In genomic region chr1:201354901-201355295, GRCh38 we compare ENCODE assay signal across 24 cellular contexts. TPM values are rescaled to one million over a fixed set of nuclear protein-coding genes. Genes with fewer than 3 reads are reported as not detected.
"Had no signal": no experiment of that assay in that cellular context is flagged by ENCODE, and none has a peak within 500 bp of the region (broad histone marks: within the 10 kb centered on the region; RNA-seq: fewer than 3 reads in every experiment).

No MANE protein-coding gene starts in this region.

- ATAC-seq: activated CD8-positive, alpha-beta T cell treated with anti-CD3 and anti-CD28 coated beads for 36 hours; body of pancreas; left lobe of liver; naive thymus-derived CD4-positive, alpha-beta T cell; psoas muscle had no signal

- H3K27me3 ChIP-seq: body of pancreas, colonic mucosa, hepatocyte, neural progenitor cell, sigmoid colon had no signal

- H3K9me3 Mint-ChIP-seq: activated B cell treated with CpG ODN at 0.5 μM for 24 hours; activated CD8-positive, alpha-beta T cell treated with anti-CD3 and anti-CD28 coated beads for 36 hours; activated naive CD8-positive, alpha-beta T cell treated with anti-CD3 and anti-CD28 coated beads, Interleukin-2, amount 10 ng/mL, durations not matched to agents 7 days and 5 days; activated T-cell treated with anti-CD3 and anti-CD28 coated beads, Interleukin-2, amount 50 U/mL, for 24 hours; activated T-helper 2 cell treated with anti-CD3 and anti-CD28 coated beads, Interferon-gamma antibody, Interleukin-2, Interleukin-4, amounts not matched to agents 10 μg/mL and 5 μg/mL and 100 μg/mL, durations not matched to agents 14 hours and 24 hours and 36 hours; memory B cell; naive thymus-derived CD4-positive, alpha-beta T cell; neural progenitor cell had no signal

- H3K36me3 Mint-ChIP-seq: activated naive CD8-positive, alpha-beta T cell treated with anti-CD3 and anti-CD28 coated beads, Interleukin-2, amount 10 ng/mL, durations not matched to agents 7 days and 5 days; memory B cell; naive thymus-derived CD4-positive, alpha-beta T cell; neural progenitor cell had no signal

- DNase-seq: activated B cell treated with CpG ODN at 0.5 μM for 24 hours; activated CD4-positive, alpha-beta T cell treated with anti-CD3 and anti-CD28 coated beads for 4 hours; activated CD8-positive, alpha-beta T cell treated with anti-CD3 and anti-CD28 coated beads for 36 hours; activated naive CD4-positive, alpha-beta T cell treated with Interleukin-2 at 50 U/mL for 16 hours; activated naive CD8-positive, alpha-beta T cell treated with anti-CD3 and anti-CD28 coated beads, Interleukin-2, amount 10 ng/mL, durations not matched to agents 7 days and 5 days; activated T-cell treated with anti-CD3 and anti-CD28 coated beads, Interleukin-2, amount 50 U/mL, for 24 hours; amygdala; central memory CD4-positive, alpha-beta T cell; colonic mucosa; erythroblast; naive thymus-derived CD4-positive, alpha-beta T cell; sigmoid colon; stimulated activated CD8-positive, alpha-beta memory T cell treated with anti-CD3 and anti-CD28 coated beads, Interleukin-4, amount 100 ng/mL, for 48 hours; stimulated activated naive CD4-positive, alpha-beta T cell; T-helper 1 cell; T-helper 9 cell had no signal

- H3K27ac Mint-ChIP-seq: activated B cell treated with CpG ODN at 0.5 μM for 24 hours; activated CD8-positive, alpha-beta T cell treated with anti-CD3 and anti-CD28 coated beads for 36 hours; activated naive CD8-positive, alpha-beta T cell treated with anti-CD3 and anti-CD28 coated beads, Interleukin-2, amount 10 ng/mL, durations not matched to agents 7 days and 5 days; activated T-cell treated with anti-CD3 and anti-CD28 coated beads, Interleukin-2, amount 50 U/mL, for 24 hours; activated T-helper 2 cell treated with anti-CD3 and anti-CD28 coated beads, Interferon-gamma antibody, Interleukin-2, Interleukin-4, amounts not matched to agents 10 μg/mL and 5 μg/mL and 100 μg/mL, durations not matched to agents 14 hours and 24 hours and 36 hours; memory B cell; naive thymus-derived CD4-positive, alpha-beta T cell had no signal

- H3K4me3 ChIP-seq: body of pancreas, colonic mucosa, hepatocyte, neural progenitor cell, psoas muscle, sigmoid colon had no signal

- H3K9me3 ChIP-seq: body of pancreas, colonic mucosa, psoas muscle, sigmoid colon had no signal

- H3K27ac ChIP-seq: body of pancreas, colonic mucosa, hepatocyte, neural progenitor cell, psoas muscle, sigmoid colon had no signal

- H3K27me3 Mint-ChIP-seq: activated naive CD8-positive, alpha-beta T cell treated with anti-CD3 and anti-CD28 coated beads, Interleukin-2, amount 10 ng/mL, durations not matched to agents 7 days and 5 days had no signal

- H3K4me1 ChIP-seq: body of pancreas, colonic mucosa, neural progenitor cell, psoas muscle, sigmoid colon had no signal

- H3K36me3 ChIP-seq: colonic mucosa, neural progenitor cell, sigmoid colon had no signal

- H3K4me3 Mint-ChIP-seq: activated B cell treated with CpG ODN at 0.5 μM for 24 hours; activated CD8-positive, alpha-beta T cell treated with anti-CD3 and anti-CD28 coated beads for 36 hours; activated naive CD8-positive, alpha-beta T cell treated with anti-CD3 and anti-CD28 coated beads, Interleukin-2, amount 10 ng/mL, durations not matched to agents 7 days and 5 days; activated T-cell treated with anti-CD3 and anti-CD28 coated beads, Interleukin-2, amount 50 U/mL, for 24 hours; memory B cell; naive thymus-derived CD4-positive, alpha-beta T cell; neural progenitor cell had no signal

- H3K4me1 Mint-ChIP-seq: activated B cell treated with CpG ODN at 0.5 μM for 24 hours; activated naive CD8-positive, alpha-beta T cell treated with anti-CD3 and anti-CD28 coated beads, Interleukin-2, amount 10 ng/mL, durations not matched to agents 7 days and 5 days; memory B cell; naive thymus-derived CD4-positive, alpha-beta T cell had no signal

RNA-seq across cellular contexts. Expression of gene TNNT2, which starts 22.6 kb away (rescaled TPM):
- total RNA-seq: activated B cell treated with CpG ODN at 0.5 μM for 24 hours; activated CD8-positive, alpha-beta T cell treated with anti-CD3 and anti-CD28 coated beads for 36 hours; activated naive CD8-positive, alpha-beta T cell treated with anti-CD3 and anti-CD28 coated beads, Interleukin-2, amount 10 ng/mL, durations not matched to agents 7 days and 5 days; activated T-helper 2 cell treated with anti-CD3 and anti-CD28 coated beads, Interferon-gamma antibody, Interleukin-2, Interleukin-4, amounts not matched to agents 10 μg/mL and 5 μg/mL and 100 μg/mL, durations not matched to agents 14 hours and 24 hours and 36 hours; naive thymus-derived CD4-positive, alpha-beta T cell had no signal
- polyA plus RNA-seq: naive thymus-derived CD4-positive, alpha-beta T cell had no signal

RNA-seq across cellular contexts. Expression of gene LAD1, which starts 44.2 kb away (rescaled TPM):
- total RNA-seq: activated B cell treated with CpG ODN at 0.5 μM for 24 hours; activated CD8-positive, alpha-beta T cell treated with anti-CD3 and anti-CD28 coated beads for 36 hours; activated naive CD8-positive, alpha-beta T cell treated with anti-CD3 and anti-CD28 coated beads, Interleukin-2, amount 10 ng/mL, durations not matched to agents 7 days and 5 days; activated T-helper 2 cell treated with anti-CD3 and anti-CD28 coated beads, Interferon-gamma antibody, Interleukin-2, Interleukin-4, amounts not matched to agents 10 μg/mL and 5 μg/mL and 100 μg/mL, durations not matched to agents 14 hours and 24 hours and 36 hours; mononuclear cell; sigmoid colon had no signal
- polyA plus RNA-seq: naive thymus-derived CD4-positive, alpha-beta T cell had no signal
